In the genomic region with DNA sequence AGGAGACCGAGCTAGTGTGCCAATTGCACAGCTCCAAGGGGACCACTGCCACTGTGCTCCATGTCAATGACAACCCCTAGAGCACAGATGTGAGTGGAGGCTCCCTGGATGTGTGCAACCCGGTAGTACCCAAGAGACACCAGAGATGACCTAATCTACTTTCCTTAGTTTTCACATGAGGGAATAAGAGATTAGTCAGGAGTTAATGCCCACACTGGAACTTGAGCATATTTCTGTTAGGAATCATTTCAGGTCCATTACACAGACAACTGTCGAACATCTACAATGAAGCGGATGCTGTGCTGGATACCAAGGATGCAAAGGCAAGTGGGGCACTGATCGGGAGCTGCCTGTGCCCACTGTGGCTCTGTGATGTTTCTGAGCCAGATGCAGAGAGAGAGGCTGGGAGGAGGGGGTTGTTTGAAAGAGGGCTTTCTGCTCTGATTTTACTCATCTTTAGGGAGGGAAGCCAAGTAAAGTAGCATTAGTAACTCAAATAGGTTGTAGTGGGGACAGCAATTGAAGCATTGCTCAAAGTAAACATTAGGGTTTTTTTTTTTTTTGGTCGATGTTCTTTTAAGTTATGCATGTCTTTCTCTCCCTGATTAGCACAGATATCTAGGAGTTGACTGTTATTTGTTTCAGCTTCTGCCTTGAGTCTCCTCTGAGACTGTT, we compare ENCODE assay signal across 13 cellular contexts.
DNase-seq lines count a peak whose midpoint lies in the region; ATAC-seq, FAIRE-seq and TF ChIP-seq lines count a peak whose summit lies in the region.
"Had no signal": no experiment of that assay in that cellular context is flagged by ENCODE, and none has a peak within 500 bp of the region (broad histone marks: within the 10 kb centered on the region; RNA-seq: fewer than 3 reads in every experiment).

No MANE protein-coding gene starts in this region.

- H3K4me3 Mint-ChIP-seq in activated CD4-positive, alpha-beta T cell treated with anti-CD3 and anti-CD28 coated beads, Interleukin-2, amount 10 ng/mL, durations not matched to agents 24 days and 14 days = no peak overlapping the region
- H3K4me3 Mint-ChIP-seq in astrocyte (ENCODE audit: unreplicated experiment) = no peak overlapping the region
- no peak overlapping the region for H3K4me3 Mint-ChIP-seq in natural killer cell treated with Interleukin-12 subunit alpha and Interleukin-12 subunit beta and Interleukin-15 and Interleukin-18, amount 100 ng/mL, for 72 hours
- H3K4me3 Mint-ChIP-seq: activated T-cell treated with anti-CD3 and anti-CD28 coated beads, Interleukin-2, amount 50 U/mL, for 4 hours had no signal

- no peak overlapping the region for H3K27ac ChIP-seq in astrocyte (ENCODE audit: low read depth, low read length)
- H3K27ac ChIP-seq in uterus = no peak overlapping the region
- H3K27ac ChIP-seq: upper lobe of right lung had no signal

- peaks cover 72% of the 10 kb centered on the region for H3K36me3 Mint-ChIP-seq in activated CD4-positive, alpha-beta T cell treated with anti-CD3 and anti-CD28 coated beads, Interleukin-2, amount 10 ng/mL, durations not matched to agents 24 days and 14 days (ENCODE audit: low read depth)
- H3K36me3 Mint-ChIP-seq in astrocyte (ENCODE audit: low read depth, unreplicated experiment) = peaks cover 2% of the 10 kb centered on the region
- H3K36me3 Mint-ChIP-seq in natural killer cell treated with Interleukin-12 subunit alpha and Interleukin-12 subunit beta and Interleukin-15 and Interleukin-18, amount 100 ng/mL, for 72 hours = peaks cover 16% of the 10 kb centered on the region

- TF ChIP-seq POLR2A in uterus (IDR thresholded peaks at IDR 0.05) = no peak

- H3K79me2 ChIP-seq in astrocyte (ENCODE audit: insufficient read depth, low read length) = no peaks in the 10 kb centered on the region

- no peak overlapping the region for H3K4me2 ChIP-seq in astrocyte (ENCODE audit: low read length)

- no peaks in the 10 kb centered on the region for H3K9me3 ChIP-seq in astrocyte (ENCODE audit: insufficient read depth, low read depth, low read length)
- H3K9me3 ChIP-seq in uterus = peaks cover 0 to 4% of the 10 kb centered on the region in 2 donors

- no peaks in the 10 kb centered on the region for H3K4me1 ChIP-seq in astrocyte (ENCODE audit: insufficient read depth, low read length)
- H3K4me1 ChIP-seq in uterus = no peaks in the 10 kb centered on the region
- H3K4me1 ChIP-seq: upper lobe of right lung had no signal

- H3K36me3 ChIP-seq in astrocyte (ENCODE audit: insufficient read depth, low read length) (no peaks in the 10 kb centered on the region), uterus (no peaks in the 10 kb centered on the region)
- H3K36me3 ChIP-seq: upper lobe of right lung had no signal

- TF ChIP-seq CTCF in astrocyte (IDR thresholded peaks at IDR 0.05; ENCODE audit: insufficient read depth, low read depth, low read length) (no peak), uterus (IDR thresholded peaks at IDR 0.05) (no peak)

- FAIRE-seq in astrocyte (lab: Jason Lieb, UNC) = no peak
- FAIRE-seq: kidney had no signal

- H4K20me1 ChIP-seq in astrocyte (ENCODE audit: insufficient read depth, low read length) = no peaks in the 10 kb centered on the region

- H3K27me3 Mint-ChIP-seq in activated CD4-positive, alpha-beta T cell treated with anti-CD3 and anti-CD28 coated beads, Interleukin-2, amount 10 ng/mL, durations not matched to agents 24 days and 14 days = no peaks in the 10 kb centered on the region
- H3K27me3 Mint-ChIP-seq in astrocyte (ENCODE audit: low read depth, unreplicated experiment) = no peaks in the 10 kb centered on the region
- no peaks in the 10 kb centered on the region for H3K27me3 Mint-ChIP-seq in natural killer cell treated with Interleukin-12 subunit alpha and Interleukin-12 subunit beta and Interleukin-15 and Interleukin-18, amount 100 ng/mL, for 72 hours

- H3K4me3 ChIP-seq in astrocyte (ENCODE audit: insufficient read depth, low read depth, low read length) (no peak overlapping the region), uterus (no peak overlapping the region)
- H3K4me3 ChIP-seq: upper lobe of right lung had no signal

- H3K27me3 ChIP-seq in astrocyte (ENCODE audit: insufficient read depth, low read length) (peaks cover 7% of the 10 kb centered on the region), uterus (no peaks in the 10 kb centered on the region)
- H3K27me3 ChIP-seq: upper lobe of right lung had no signal

- intact Hi-C loops in activated CD4-positive, alpha-beta T cell treated with anti-CD3 and anti-CD28 coated beads, Interleukin-2, amount 10 ng/mL, durations not matched to agents 24 days and 14 days (cut with micrococcal nuclease) = loop anchor here (5.0 kb wide), 1 partner anchor 83 kb away; a partner anchor contains a TSS
- intact Hi-C loops in uterus (cut with DNase I; ENCODE audit: low total_unique reads) = no loop called here

- H2AFZ ChIP-seq in astrocyte (ENCODE audit: low read depth, low read length) = no peak overlapping the region

- no peak overlapping the region for H3K27ac Mint-ChIP-seq in activated CD4-positive, alpha-beta T cell treated with anti-CD3 and anti-CD28 coated beads, Interleukin-2, amount 10 ng/mL, durations not matched to agents 24 days and 14 days
- peak overlapping the region; percentile 4 for H3K27ac Mint-ChIP-seq in astrocyte (ENCODE audit: unreplicated experiment)
- peak overlapping the region; percentile 27 to 55 for H3K27ac Mint-ChIP-seq in natural killer cell treated with Interleukin-12 subunit alpha and Interleukin-12 subunit beta and Interleukin-15 and Interleukin-18, amount 100 ng/mL, for 72 hours

- peak; percentile 43 for DNase-seq in activated CD4-positive, alpha-beta T cell treated with anti-CD3 and anti-CD28 coated beads, Interleukin-2, amount 10 ng/mL, durations not matched to agents 24 days and 14 days
- DNase-seq in activated CD4-positive, alpha-beta T cell treated with anti-CD3 and anti-CD28 coated beads for 48 hours = no peak
- peak; percentile 26 for DNase-seq in NCI-H1694 (lab: John Stamatoyannopoulos, UW)
- peak; percentile 29 for DNase-seq in astrocyte (ENCODE audit: low read depth)
- no peak for DNase-seq in natural killer cell treated with Interleukin-12 subunit alpha and Interleukin-12 subunit beta and Interleukin-15 and Interleukin-18, amount 100 ng/mL, for 72 hours (ENCODE audit: low spot score)
- DNase-seq in NCI-H524 treated with DMSO at 0.1 percent for 48 hours (lab: John Stamatoyannopoulos, UW) = no peak
- no peak for DNase-seq in uterus
- DNase-seq in ecto neural progenitor cell (ENCODE audit: low spot score) = no peak
- DNase-seq: activated CD4-positive, CD25-positive, alpha-beta regulatory T cell treated with anti-CD3 and anti-CD28 coated beads, Interleukin-2, amount 50 U/mL, for 72 hours; activated T-cell treated with anti-CD3 and anti-CD28 coated beads, Interleukin-2, amount 50 U/mL, for 4 hours; effector CD8-positive, alpha-beta T cell; kidney; upper lobe of right lung had no signal

- ATAC-seq in natural killer cell treated with Interleukin-12 subunit alpha and Interleukin-12 subunit beta and Interleukin-15 and Interleukin-18, amount 100 ng/mL, for 72 hours = no peak
- ATAC-seq: activated T-cell treated with anti-CD3 and anti-CD28 coated beads, Interleukin-2, amount 50 U/mL, for 4 hours; upper lobe of right lung had no signal

- H3K9me3 Mint-ChIP-seq in activated CD4-positive, alpha-beta T cell treated with anti-CD3 and anti-CD28 coated beads, Interleukin-2, amount 10 ng/mL, durations not matched to agents 24 days and 14 days = peaks cover 3% of the 10 kb centered on the region
- H3K9me3 Mint-ChIP-seq in astrocyte (ENCODE audit: unreplicated experiment) = peaks cover 6% of the 10 kb centered on the region
- H3K9me3 Mint-ChIP-seq in natural killer cell treated with Interleukin-12 subunit alpha and Interleukin-12 subunit beta and Interleukin-15 and Interleukin-18, amount 100 ng/mL, for 72 hours = peaks cover 5% of the 10 kb centered on the region

- H3K4me1 Mint-ChIP-seq in activated CD4-positive, alpha-beta T cell treated with anti-CD3 and anti-CD28 coated beads, Interleukin-2, amount 10 ng/mL, durations not matched to agents 24 days and 14 days = peaks cover 37% of the 10 kb centered on the region
- H3K4me1 Mint-ChIP-seq in astrocyte (ENCODE audit: low read depth, unreplicated experiment) = peaks cover 7% of the 10 kb centered on the region
- H3K4me1 Mint-ChIP-seq in natural killer cell treated with Interleukin-12 subunit alpha and Interleukin-12 subunit beta and Interleukin-15 and Interleukin-18, amount 100 ng/mL, for 72 hours (ENCODE audit: low read depth in 2 of 2) = peaks cover 31 to 33% of the 10 kb centered on the region in 2 donors

- no peak overlapping the region for H3K9ac ChIP-seq in astrocyte (ENCODE audit: low read length)

Comparison
In these comparisons a context has a peak if more than half of its experiments do, and no peak if none do; other contexts are left out.
1. DNase-seq: peak in activated CD4-positive, alpha-beta T cell treated with anti-CD3 and anti-CD28 coated beads, Interleukin-2, amount 10 ng/mL, durations not matched to agents 24 days and 14 days (single experiment), NCI-H1694 (single experiment) and astrocyte (single experiment); none in activated CD4-positive, alpha-beta T cell treated with anti-CD3 and anti-CD28 coated beads for 48 hours (single experiment), natural killer cell treated with Interleukin-12 subunit alpha and Interleukin-12 subunit beta and Interleukin-15 and Interleukin-18, amount 100 ng/mL, for 72 hours (single experiment), NCI-H524 treated with DMSO at 0.1 percent for 48 hours (single experiment), uterus (0 of 2) and ecto neural progenitor cell (single experiment).